In genomic region chr9:37040508-37041127, GRCh38 we compare ENCODE assay signal across 21 cellular contexts. TPM values are rescaled to one million over a fixed set of nuclear protein-coding genes. Genes with fewer than 3 reads are reported as not detected.
"Had no signal": no experiment of that assay in that cellular context is flagged by ENCODE, and none has a peak within 500 bp of the region (broad histone marks: within the 10 kb centered on the region; RNA-seq: fewer than 3 reads in every experiment).

No MANE protein-coding gene starts in this region.

- ATAC-seq: activated naive CD4-positive, alpha-beta T cell treated with anti-CD3 and anti-CD28 coated beads, Interleukin-2, amount 50 U/mL, for 72 hours; heart right ventricle; natural killer cell; stimulated activated naive CD8-positive, alpha-beta T cell treated with anti-CD3 and anti-CD28 coated beads, Interleukin-15, Interleukin-2, amounts not matched to agents 100 U/mL and 50 U/mL, for 24 hours had no signal

- H3K4me3 ChIP-seq: esophagus squamous epithelium, heart right ventricle, tibial artery had no signal

- H3K27ac Mint-ChIP-seq: activated naive CD4-positive, alpha-beta T cell treated with anti-CD3 and anti-CD28 coated beads, Interleukin-2, amount 50 U/mL, for 72 hours; natural killer cell had no signal

- H3K36me3 ChIP-seq: esophagus squamous epithelium, heart right ventricle, tibial artery had no signal

- H3K4me3 Mint-ChIP-seq: natural killer cell had no signal

- DNase-seq: activated CD4-positive, alpha-beta T cell treated with anti-CD3 and anti-CD28 coated beads for 1 hour; activated CD8-positive, alpha-beta memory T cell treated with anti-CD3 and anti-CD28 coated beads for 24 hours; activated CD8-positive, alpha-beta memory T cell treated with anti-CD3 and anti-CD28 coated beads, Interleukin-2, amount 50 U/mL, for 48 hours; activated gamma-delta T cell treated with Interleukin-2 at 50 U/mL for 16 hours; activated T-cell treated with anti-CD3 and anti-CD28 coated beads, Interleukin-2, amount 50 U/mL, for 48 hours; cerebellar nuclear complex; cortex of kidney; effector CD4-positive, alpha-beta T cell; esophagus squamous epithelium; heart right ventricle; natural killer cell; nucleus accumbens; stimulated activated CD4-positive, alpha-beta T cell treated with anti-CD3 and anti-CD28 coated beads, Interleukin-12 subunit alpha, Interleukin-12 subunit beta, amount 100 ng/mL, for 4 hours; stimulated activated CD4-positive, alpha-beta T cell treated with anti-CD3 and anti-CD28 coated beads, Interleukin-1b, Interleukin-23, amount 100 ng/mL, for 48 hours; stimulated activated CD8-positive, alpha-beta memory T cell treated with anti-CD3 and anti-CD28 coated beads, Interleukin-4, amount 100 ng/mL, for 48 hours; stimulated activated naive CD8-positive, alpha-beta T cell treated with anti-CD3 and anti-CD28 coated beads, Interleukin-15, Interleukin-2, amounts not matched to agents 100 U/mL and 50 U/mL, for 24 hours; substantia nigra; T1000; tibial artery had no signal

- H3K9me3 Mint-ChIP-seq: activated naive CD4-positive, alpha-beta T cell treated with anti-CD3 and anti-CD28 coated beads, Interleukin-2, amount 50 U/mL, for 72 hours; natural killer cell had no signal

- H3K9me3 ChIP-seq: esophagus squamous epithelium, heart right ventricle, tibial artery had no signal

- H3K27ac ChIP-seq: esophagus squamous epithelium, heart right ventricle, tibial artery had no signal

RNA-seq across cellular contexts. Expression of gene PAX5, which starts 6.5 kb away (rescaled TPM):
- total RNA-seq: bronchial epithelial cell had no signal
